1 cellular context compared by ENCODE assay signal in genomic region chr12:39395866-39396265, GRCh38.
TF ChIP-seq lines count a peak whose summit lies in the region.

No MANE protein-coding gene starts in this region.

TF ChIP-seq in HepG2, 621 proteins besides CTCF, POLR2A, EP300 and RAD21 (continued from another document):
- TF ChIP-seq, protein P1, sequence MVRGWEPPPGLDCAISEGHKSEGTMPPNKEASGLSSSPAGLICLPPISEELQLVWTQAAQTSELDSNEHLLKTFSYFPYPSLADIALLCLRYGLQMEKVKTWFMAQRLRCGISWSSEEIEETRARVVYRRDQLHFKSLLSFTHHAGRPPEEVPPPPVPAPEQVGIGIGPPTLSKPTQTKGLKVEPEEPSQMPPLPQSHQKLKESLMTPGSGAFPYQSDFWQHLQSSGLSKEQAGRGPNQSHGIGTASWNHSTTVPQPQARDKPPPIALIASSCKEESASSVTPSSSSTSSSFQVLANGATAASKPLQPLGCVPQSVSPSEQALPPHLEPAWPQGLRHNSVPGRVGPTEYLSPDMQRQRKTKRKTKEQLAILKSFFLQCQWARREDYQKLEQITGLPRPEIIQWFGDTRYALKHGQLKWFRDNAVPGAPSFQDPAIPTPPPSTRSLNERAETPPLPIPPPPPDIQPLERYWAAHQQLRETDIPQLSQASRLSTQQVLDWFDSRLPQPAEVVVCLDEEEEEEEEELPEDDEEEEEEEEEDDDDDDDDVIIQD (CRISPR knock-in tag; IDR thresholded peaks at IDR 0.05; ENCODE audit: low read depth), result peak; percentile 24; the same call in 1 of the 2 replicates
- TF ChIP-seq, protein P2, sequence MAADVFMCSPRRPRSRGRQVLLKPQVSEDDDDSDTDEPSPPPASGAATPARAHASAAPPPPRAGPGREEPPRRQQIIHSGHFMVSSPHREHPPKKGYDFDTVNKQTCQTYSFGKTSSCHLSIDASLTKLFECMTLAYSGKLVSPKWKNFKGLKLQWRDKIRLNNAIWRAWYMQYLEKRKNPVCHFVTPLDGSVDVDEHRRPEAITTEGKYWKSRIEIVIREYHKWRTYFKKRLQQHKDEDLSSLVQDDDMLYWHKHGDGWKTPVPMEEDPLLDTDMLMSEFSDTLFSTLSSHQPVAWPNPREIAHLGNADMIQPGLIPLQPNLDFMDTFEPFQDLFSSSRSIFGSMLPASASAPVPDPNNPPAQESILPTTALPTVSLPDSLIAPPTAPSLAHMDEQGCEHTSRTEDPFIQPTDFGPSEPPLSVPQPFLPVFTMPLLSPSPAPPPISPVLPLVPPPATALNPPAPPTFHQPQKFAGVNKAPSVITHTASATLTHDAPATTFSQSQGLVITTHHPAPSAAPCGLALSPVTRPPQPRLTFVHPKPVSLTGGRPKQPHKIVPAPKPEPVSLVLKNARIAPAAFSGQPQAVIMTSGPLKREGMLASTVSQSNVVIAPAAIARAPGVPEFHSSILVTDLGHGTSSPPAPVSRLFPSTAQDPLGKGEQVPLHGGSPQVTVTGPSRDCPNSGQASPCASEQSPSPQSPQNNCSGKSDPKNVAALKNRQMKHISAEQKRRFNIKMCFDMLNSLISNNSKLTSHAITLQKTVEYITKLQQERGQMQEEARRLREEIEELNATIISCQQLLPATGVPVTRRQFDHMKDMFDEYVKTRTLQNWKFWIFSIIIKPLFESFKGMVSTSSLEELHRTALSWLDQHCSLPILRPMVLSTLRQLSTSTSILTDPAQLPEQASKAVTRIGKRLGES (CRISPR knock-in tag; IDR thresholded peaks at IDR 0.05; ENCODE audit: borderline replicate concordance), result no peak
- no peak for TF ChIP-seq HNRNPL (IDR thresholded peaks at IDR 0.05; ENCODE audit: low read depth, low read length)
- no peak for TF ChIP-seq RFX5 (IDR thresholded peaks at IDR 0.05; ENCODE audit: low read depth, low read length)
